19 cellular contexts compared by ENCODE assay signal in genomic region chr15:61390138-61390537, GRCh38.
"Had no signal": no experiment of that assay in that cellular context is flagged by ENCODE, and none has a peak within 500 bp of the region (broad histone marks: within the 10 kb centered on the region; RNA-seq: fewer than 3 reads in every experiment).

No MANE protein-coding gene starts in this region.

- H3K4me1 ChIP-seq: adrenal gland had no signal

- H3K9me3 Mint-ChIP-seq: activated CD4-positive, alpha-beta memory T cell treated with anti-CD3 and anti-CD28 coated beads, Interleukin-2, amount 10 ng/mL, durations not matched to agents 7 days and 5 days had no signal

- DNase-seq: activated CD4-positive, alpha-beta memory T cell treated with anti-CD3 and anti-CD28 coated beads, Interleukin-2, amount 10 ng/mL, durations not matched to agents 7 days and 5 days; activated CD4-positive, alpha-beta T cell treated with anti-CD3 and anti-CD28 coated beads for 48 hours; activated CD4-positive, CD25-positive, alpha-beta regulatory T cell; activated effector memory CD4-positive, alpha-beta T cell treated with anti-CD3 and anti-CD28 coated beads, Interleukin-2, amount 50 U/mL, for 16 hours; activated naive CD4-positive, alpha-beta T cell treated with anti-CD3 and anti-CD28 coated beads, Interleukin-2, amount 50 U/mL, for 16 hours; activated T-cell treated with anti-CD3 and anti-CD28 coated beads, Interleukin-2, amount 50 U/mL, for 4 hours; adrenal gland; cerebellar nuclear complex; effector CD8-positive, alpha-beta T cell; left colon; nephron progenitor cell; right cardiac atrium; stimulated activated CD4-positive, alpha-beta T cell treated with anti-CD3 and anti-CD28 coated beads, Interleukin-4, amount 100 ng/mL, for 24 hours; T1000; thyroid gland had no signal

- H3K36me3 ChIP-seq: adrenal gland, thyroid gland had no signal

- H3K4me3 ChIP-seq: adrenal gland, thyroid gland had no signal

- H3K27me3 Mint-ChIP-seq: dendritic cell treated with granulocyte-macrophage colony-stimulating factor and Interleukin-4, amounts not matched to agents 40 ng/mL and 50 ng/mL, for 4 days had no signal

- H3K36me3 Mint-ChIP-seq: stimulated activated effector memory CD8-positive, alpha-beta T cell treated with anti-CD3 and anti-CD28 coated beads, Interleukin-12 subunit alpha, Interleukin-12 subunit beta, amount 100 ng/mL, for 72 hours had no signal

- H3K4me1 Mint-ChIP-seq: nephron progenitor cell; stimulated activated effector memory CD8-positive, alpha-beta T cell treated with anti-CD3 and anti-CD28 coated beads, Interleukin-12 subunit alpha, Interleukin-12 subunit beta, amount 100 ng/mL, for 72 hours had no signal

- H3K27ac Mint-ChIP-seq: activated CD4-positive, alpha-beta memory T cell treated with anti-CD3 and anti-CD28 coated beads, Interleukin-2, amount 10 ng/mL, durations not matched to agents 7 days and 5 days; dendritic cell treated with granulocyte-macrophage colony-stimulating factor and Interleukin-4, amounts not matched to agents 40 ng/mL and 50 ng/mL, for 4 days; nephron progenitor cell; progenitor cell of endocrine pancreas; stimulated activated effector memory CD8-positive, alpha-beta T cell treated with anti-CD3 and anti-CD28 coated beads, Interleukin-12 subunit alpha, Interleukin-12 subunit beta, amount 100 ng/mL, for 72 hours had no signal

- H3K27ac ChIP-seq: adrenal gland, thyroid gland had no signal

- H3K27me3 ChIP-seq: thyroid gland had no signal

- H3K9me3 ChIP-seq: adrenal gland, thyroid gland had no signal

- H3K4me3 Mint-ChIP-seq: activated CD4-positive, alpha-beta memory T cell treated with anti-CD3 and anti-CD28 coated beads, Interleukin-2, amount 10 ng/mL, durations not matched to agents 7 days and 5 days; activated T-cell treated with anti-CD3 and anti-CD28 coated beads, Interleukin-2, amount 50 U/mL, for 4 hours; dendritic cell treated with granulocyte-macrophage colony-stimulating factor and Interleukin-4, amounts not matched to agents 40 ng/mL and 50 ng/mL, for 4 days; nephron progenitor cell; stimulated activated effector memory CD8-positive, alpha-beta T cell treated with anti-CD3 and anti-CD28 coated beads, Interleukin-12 subunit alpha, Interleukin-12 subunit beta, amount 100 ng/mL, for 72 hours had no signal

- ATAC-seq: activated T-cell treated with anti-CD3 and anti-CD28 coated beads, Interleukin-2, amount 50 U/mL, for 4 hours; esophagus mucosa; left colon; right cardiac atrium; stimulated activated effector memory CD8-positive, alpha-beta T cell treated with anti-CD3 and anti-CD28 coated beads, Interleukin-12 subunit alpha, Interleukin-12 subunit beta, amount 100 ng/mL, for 72 hours had no signal
